Comparison of ENCODE assay signal across 10 cellular contexts in the genomic region with DNA sequence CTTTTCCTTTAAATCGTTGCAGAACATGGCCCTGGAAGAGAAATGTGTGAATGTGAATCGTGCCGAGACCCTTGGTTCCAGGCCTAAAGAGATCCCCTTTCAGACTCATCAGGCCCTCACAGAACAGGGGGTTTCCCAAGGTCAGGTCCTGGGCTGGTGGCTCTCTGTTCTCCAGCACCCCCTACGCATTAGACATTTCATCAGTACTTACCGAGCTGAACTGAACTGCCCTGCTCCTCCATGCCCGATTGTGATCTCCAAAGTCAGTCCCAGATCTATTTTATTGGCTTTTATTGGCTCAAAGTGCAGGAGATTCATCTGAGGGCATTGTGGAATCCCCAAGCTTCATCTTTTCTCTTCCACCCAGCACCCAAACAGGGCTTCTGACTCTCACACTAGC. TPM values are rescaled to one million over a fixed set of nuclear protein-coding genes. Genes with fewer than 3 reads are reported as not detected.
DNase-seq lines count a peak whose midpoint lies in the region; ATAC-seq and TF ChIP-seq lines count a peak whose summit lies in the region.
"Had no signal": no experiment of that assay in that cellular context is flagged by ENCODE, and none has a peak within 500 bp of the region (broad histone marks: within the 10 kb centered on the region; RNA-seq: fewer than 3 reads in every experiment).

No MANE protein-coding gene starts in this region.

- DNase-seq in CD8-positive, alpha-beta T cell, result no peak
- DNase-seq in activated T-helper 1 cell treated with anti-CD3 and anti-CD28 coated beads, Interleukin-12 subunit alpha, Interleukin-12 subunit beta, Interleukin-2, Interleukin-4 antibody, amounts not matched to agents 30 ng/mL and 10 ng/mL and 1 ng/mL, durations not matched to agents 14 hours and 24 hours and 36 hours (ENCODE audit: low spot score), result no peak
- DNase-seq in stimulated activated CD4-positive, alpha-beta T cell treated with anti-CD3 and anti-CD28 coated beads, Interleukin-12 subunit alpha, Interleukin-12 subunit beta, amount 100 ng/mL, for 4 hours, result no peak
- no peak for DNase-seq in stimulated activated CD4-positive, alpha-beta T cell treated with anti-CD3 and anti-CD28 coated beads, Interleukin-4, amount 100 ng/mL, for 4 hours
- DNase-seq in posterior cingulate gyrus (no peak), DMS114 treated with DMSO at 0.1 percent for 48 hours (lab: John Stamatoyannopoulos, UW; ENCODE audit: unreplicated experiment) (no peak)
- DNase-seq: amygdala, MG63 had no signal

- H3K4me3 ChIP-seq in CD8-positive, alpha-beta T cell (ENCODE audit: low read depth, low read length), result no peak overlapping the region
- H3K4me3 ChIP-seq: MG63 had no signal

- H3K9me3 Mint-ChIP-seq in CD8-positive, alpha-beta T cell, result peaks cover 3% of the 10 kb centered on the region
- H3K9me3 Mint-ChIP-seq in activated T-helper 1 cell treated with anti-CD3 and anti-CD28 coated beads, Interleukin-12 subunit alpha, Interleukin-12 subunit beta, Interleukin-2, Interleukin-4 antibody, amounts not matched to agents 30 ng/mL and 10 ng/mL and 1 ng/mL, durations not matched to agents 14 hours and 24 hours and 36 hours, result peaks cover 5% of the 10 kb centered on the region

- H3K36me3 Mint-ChIP-seq in CD8-positive, alpha-beta T cell, result peaks cover 79% of the 10 kb centered on the region
- H3K36me3 Mint-ChIP-seq in activated T-helper 1 cell treated with anti-CD3 and anti-CD28 coated beads, Interleukin-12 subunit alpha, Interleukin-12 subunit beta, Interleukin-2, Interleukin-4 antibody, amounts not matched to agents 30 ng/mL and 10 ng/mL and 1 ng/mL, durations not matched to agents 14 hours and 24 hours and 36 hours (ENCODE audit: low read depth), result peaks cover 50% of the 10 kb centered on the region

- CTCF ChIA-PET in CD8-positive, alpha-beta T cell (lab: Charles Lee), result interaction anchor here (1.2 to 1.3 kb wide), 3 partner anchors 11 to 19 kb away, joined by 3 read pairs; no protein-coding TSS in a partner anchor

- intact Hi-C loops in CD8-positive, alpha-beta T cell (cut with DNase I, micrococcal nuclease), result no loop called here
- intact Hi-C loops in activated T-helper 1 cell treated with anti-CD3 and anti-CD28 coated beads, Interleukin-12 subunit alpha, Interleukin-12 subunit beta, Interleukin-2, Interleukin-4 antibody, amounts not matched to agents 30 ng/mL and 10 ng/mL and 1 ng/mL, durations not matched to agents 14 hours and 24 hours and 36 hours (cut with micrococcal nuclease), result loop anchor here (1.0 to 2.0 kb wide), 2 partner anchors 13 to 26 kb away; no protein-coding TSS in a partner anchor
- intact Hi-C loops in posterior cingulate gyrus (cut with DNase I), result no loop called here

- H3K27me3 Mint-ChIP-seq in CD8-positive, alpha-beta T cell (ENCODE audit: low read depth), result no peaks in the 10 kb centered on the region
- no peaks in the 10 kb centered on the region for H3K27me3 Mint-ChIP-seq in activated T-helper 1 cell treated with anti-CD3 and anti-CD28 coated beads, Interleukin-12 subunit alpha, Interleukin-12 subunit beta, Interleukin-2, Interleukin-4 antibody, amounts not matched to agents 30 ng/mL and 10 ng/mL and 1 ng/mL, durations not matched to agents 14 hours and 24 hours and 36 hours (ENCODE audit: insufficient read depth)

- no peak for TF ChIP-seq CTCF in CD8-positive, alpha-beta T cell (IDR thresholded peaks at IDR 0.05)

- H3K27me3 ChIP-seq in CD8-positive, alpha-beta T cell (ENCODE audit: insufficient read depth, low read length), result no peaks in the 10 kb centered on the region
- H3K27me3 ChIP-seq: MG63 had no signal

- H3K4me3 Mint-ChIP-seq in CD8-positive, alpha-beta T cell, result no peak overlapping the region
- peak overlapping the region; percentile 55 for H3K4me3 Mint-ChIP-seq in activated T-helper 1 cell treated with anti-CD3 and anti-CD28 coated beads, Interleukin-12 subunit alpha, Interleukin-12 subunit beta, Interleukin-2, Interleukin-4 antibody, amounts not matched to agents 30 ng/mL and 10 ng/mL and 1 ng/mL, durations not matched to agents 14 hours and 24 hours and 36 hours

- peaks cover 41% of the 10 kb centered on the region for H3K4me1 Mint-ChIP-seq in CD8-positive, alpha-beta T cell (ENCODE audit: low read depth)
- peaks cover 53% of the 10 kb centered on the region for H3K4me1 Mint-ChIP-seq in activated T-helper 1 cell treated with anti-CD3 and anti-CD28 coated beads, Interleukin-12 subunit alpha, Interleukin-12 subunit beta, Interleukin-2, Interleukin-4 antibody, amounts not matched to agents 30 ng/mL and 10 ng/mL and 1 ng/mL, durations not matched to agents 14 hours and 24 hours and 36 hours (ENCODE audit: low read depth)

- H3K27ac Mint-ChIP-seq in CD8-positive, alpha-beta T cell, result peak overlapping the region; percentile 79
- peak overlapping the region; percentile 82 for H3K27ac Mint-ChIP-seq in activated T-helper 1 cell treated with anti-CD3 and anti-CD28 coated beads, Interleukin-12 subunit alpha, Interleukin-12 subunit beta, Interleukin-2, Interleukin-4 antibody, amounts not matched to agents 30 ng/mL and 10 ng/mL and 1 ng/mL, durations not matched to agents 14 hours and 24 hours and 36 hours

- no peaks in the 10 kb centered on the region for H3K4me1 ChIP-seq in CD8-positive, alpha-beta T cell (ENCODE audit: insufficient read depth, low read length)

- H3K9me3 ChIP-seq in CD8-positive, alpha-beta T cell (ENCODE audit: low read length), result no peaks in the 10 kb centered on the region
- H3K9me3 ChIP-seq: MG63 had no signal

- POLR2A ChIA-PET in CD8-positive, alpha-beta T cell (lab: Charles Lee), result interaction anchor here (1.3 to 1.6 kb wide), 2 partner anchors 13 to 107 kb away, joined by 3 read pairs; a partner anchor contains a TSS

- no peak overlapping the region for H3K27ac ChIP-seq in CD8-positive, alpha-beta T cell (ENCODE audit: low read depth, low read length)

- no peak for ATAC-seq in CD8-positive, alpha-beta T cell
- ATAC-seq in GM19035 (IDR thresholded peaks at IDR 0.05; ENCODE audit: unreplicated experiment) (peak; percentile 37), HG03025 (IDR thresholded peaks at IDR 0.05; ENCODE audit: low FRiP score, unreplicated experiment) (peak; percentile 38)

- H3K36me3 ChIP-seq in CD8-positive, alpha-beta T cell (ENCODE audit: insufficient read depth, low read length), result peaks cover 24% of the 10 kb centered on the region
- H3K36me3 ChIP-seq: MG63 had no signal

RNA-seq across cellular contexts. Expression of a gene that starts 27.5 kb away (rescaled TPM):
- total RNA-seq in CD8-positive, alpha-beta T cell, result 10 to 100 TPM; 27.7 to 29.7 TPM
- total RNA-seq in activated T-helper 1 cell treated with anti-CD3 and anti-CD28 coated beads, Interleukin-12 subunit alpha, Interleukin-12 subunit beta, Interleukin-2, Interleukin-4 antibody, amounts not matched to agents 30 ng/mL and 10 ng/mL and 1 ng/mL, durations not matched to agents 14 hours and 24 hours and 36 hours, result 38.6 and 40.6 TPM in 2 replicates
